Comparison of ENCODE assay signal across 8 cellular contexts in the genomic region with DNA sequence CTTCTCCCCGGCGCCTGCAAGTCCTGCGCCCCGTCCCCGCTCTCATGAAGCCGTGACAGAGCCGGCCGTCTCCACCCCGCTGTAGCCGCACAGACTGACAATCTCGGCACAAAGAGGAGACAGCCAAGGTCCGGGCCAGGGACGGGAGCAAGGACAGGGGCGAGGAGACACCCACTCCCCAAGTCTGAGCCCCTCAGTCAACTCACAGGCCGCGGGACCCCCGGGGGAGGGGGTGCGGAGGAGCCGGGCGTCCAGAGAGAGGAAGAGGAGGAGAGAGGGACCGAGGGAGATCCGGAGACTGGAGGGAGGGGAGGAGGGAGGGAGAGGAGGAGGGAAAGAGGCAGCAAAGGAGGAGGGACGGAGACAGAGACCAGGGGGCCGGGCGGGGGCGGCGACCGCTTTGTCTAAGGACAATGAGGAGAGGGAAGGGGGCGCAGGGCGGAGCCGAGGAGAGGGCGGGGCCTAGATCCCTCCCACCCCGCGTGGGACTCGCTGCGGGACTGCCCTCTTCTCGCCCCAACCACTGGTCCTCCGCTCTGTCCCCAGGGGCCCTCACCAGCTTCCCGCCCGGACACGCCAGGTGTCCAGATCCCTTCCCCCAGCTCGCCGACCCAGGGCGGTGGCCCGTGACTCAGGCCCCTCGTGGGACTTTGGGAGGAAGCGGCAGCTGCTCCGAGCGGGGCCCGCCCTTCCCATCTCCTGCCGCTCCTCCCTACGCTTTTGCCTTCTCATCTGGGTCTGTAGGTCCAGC.
DNase-seq lines count a peak whose midpoint lies in the region; ATAC-seq and TF ChIP-seq lines count a peak whose summit lies in the region.

No MANE protein-coding gene starts in this region.

- peak; percentile 50 for ATAC-seq in GM18909 (IDR thresholded peaks at IDR 0.05; ENCODE audit: poor library complexity, unreplicated experiment)
- peak; percentile 45 for ATAC-seq in HG03342 (IDR thresholded peaks at IDR 0.05; ENCODE audit: unreplicated experiment)

- POLR2A ChIA-PET in AG04449 (lab: Yijun Ruan, JAX), result interaction anchor here (0.8 to 2.0 kb wide), 8 partner anchors 10 to 74 kb away, joined by 3 to 16 read pairs (median 4); partner anchors contain the start of gene MDC1

- no peak for TF ChIP-seq CTCF in AG04449 (IDR thresholded peaks at IDR 0.05; ENCODE audit: insufficient read depth, low read length, missing control alignments)

- peak overlapping the region; percentile 91 for H3K27ac ChIP-seq in cingulate gyrus (ENCODE audit: low read depth, low read length)

- H3K4me3 ChIP-seq in AG04449 (ENCODE audit: low read depth, low read length), result peak overlapping the region; percentile 89

- DNase-seq in AG04449 (ENCODE audit: low read depth, low spot score) (peak; percentile 69), NCI-H446 (lab: John Stamatoyannopoulos, UW) (peak; percentile 64 to 80), left kidney (ENCODE audit: low read depth, low spot score) (peak; percentile 97)
- peak; percentile 72 to 90 for DNase-seq in activated CD4-positive, alpha-beta T cell treated with anti-CD3 and anti-CD28 coated beads for 24 hours (ENCODE audit: low read depth in 2 of 2)
- peak; percentile 60 to 86 for DNase-seq in stimulated activated CD4-positive, alpha-beta T cell treated with anti-CD3 and anti-CD28 coated beads, Interleukin-1b, Interleukin-23, amount 100 ng/mL, for 4 hours (ENCODE audit: low read depth in 2 of 2)

- CTCF ChIA-PET in AG04449 (lab: Yijun Ruan, JAX), result interaction anchor here (1.0 to 3.4 kb wide), 8 partner anchors 9 to 35 kb away, joined by 3 to 31 read pairs (median 8); partner anchors contain the start of genes DHX16 and MDC1

Comparison
In these comparisons a context has a peak if more than half of its experiments do, and no peak if none do; other contexts are left out.
1. Peak in every context shown above with its lines: DNase-seq, ATAC-seq, H3K4me3 ChIP-seq and H3K27ac ChIP-seq.